In the genomic region with DNA sequence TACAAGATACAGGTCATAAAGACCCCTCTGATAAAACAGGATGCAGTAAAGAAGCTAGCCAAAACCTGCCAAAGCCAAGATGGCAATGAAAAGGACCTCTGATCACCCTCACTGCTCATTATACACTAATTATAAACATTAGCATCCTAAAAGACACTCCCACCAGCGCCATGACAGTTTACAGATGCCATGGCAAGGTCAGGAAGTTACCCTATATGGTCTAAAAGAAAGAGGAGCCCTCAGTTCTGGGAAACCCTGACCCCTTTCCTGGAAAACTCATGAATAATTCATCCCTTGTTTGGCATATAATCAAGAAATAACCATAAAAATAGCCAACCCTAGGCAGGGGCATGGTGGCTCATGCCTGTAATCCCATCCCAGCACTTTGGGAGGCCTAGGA, we compare ENCODE assay signal across 33 cellular contexts. TPM values are rescaled to one million over a fixed set of nuclear protein-coding genes. Genes with fewer than 3 reads are reported as not detected.
"Had no signal": no experiment of that assay in that cellular context is flagged by ENCODE, and none has a peak within 500 bp of the region (broad histone marks: within the 10 kb centered on the region; RNA-seq: fewer than 3 reads in every experiment).

No MANE protein-coding gene starts in this region.

- H3K4me3 Mint-ChIP-seq: activated CD4-positive, alpha-beta memory T cell treated with anti-CD3 and anti-CD28 coated beads, Interleukin-2, amount 10 ng/mL, durations not matched to agents 7 days and 5 days; activated CD8-positive, alpha-beta memory T cell treated with anti-CD3 and anti-CD28 coated beads, Interleukin-2, amount 10 ng/mL, durations not matched to agents 7 days and 5 days; activated naive CD8-positive, alpha-beta T cell treated with anti-CD3 and anti-CD28 coated beads for 36 hours had no signal

- H3K9ac ChIP-seq: KMS-11 had no signal

- H3K9me3 ChIP-seq: SJCRH30 had no signal

- H3K4me1 ChIP-seq: breast epithelium, SJCRH30 had no signal

- H3K27ac ChIP-seq: breast epithelium, KMS-11, SJCRH30, SK-N-MC, WERI-Rb-1 had no signal

- H3K36me3 Mint-ChIP-seq: activated naive CD8-positive, alpha-beta T cell treated with anti-CD3 and anti-CD28 coated beads for 36 hours had no signal

- H3K36me3 ChIP-seq: breast epithelium, SJCRH30, WERI-Rb-1 had no signal

- H3K27me3 Mint-ChIP-seq: activated CD8-positive, alpha-beta memory T cell treated with anti-CD3 and anti-CD28 coated beads, Interleukin-2, amount 10 ng/mL, durations not matched to agents 7 days and 5 days; activated naive CD8-positive, alpha-beta T cell treated with anti-CD3 and anti-CD28 coated beads for 36 hours had no signal

- DNase-seq: activated CD4-positive, alpha-beta memory T cell treated with anti-CD3 and anti-CD28 coated beads, Interleukin-2, amount 10 ng/mL, durations not matched to agents 7 days and 5 days; activated CD4-positive, alpha-beta T cell treated with anti-CD3 and anti-CD28 coated beads for 1 hour; activated CD4-positive, alpha-beta T cell treated with anti-CD3 and anti-CD28 coated beads for 48 hours; activated CD4-positive, CD25-positive, alpha-beta regulatory T cell; activated CD8-positive, alpha-beta memory T cell treated with anti-CD3 and anti-CD28 coated beads for 24 hours; activated CD8-positive, alpha-beta memory T cell treated with anti-CD3 and anti-CD28 coated beads, Interleukin-2, amount 10 ng/mL, durations not matched to agents 7 days and 5 days; activated CD8-positive, alpha-beta memory T cell treated with anti-CD3 and anti-CD28 coated beads, Interleukin-2, amount 50 U/mL, for 48 hours; activated effector memory CD4-positive, alpha-beta T cell treated with Interleukin-2 at 50 U/mL for 16 hours; activated naive CD4-positive, alpha-beta T cell treated with anti-CD3 and anti-CD28 coated beads, Interleukin-2, amount 50 U/mL, for 16 hours; activated naive CD8-positive, alpha-beta T cell treated with anti-CD3 and anti-CD28 coated beads for 36 hours; activated T-cell treated with anti-CD3 and anti-CD28 coated beads, Interleukin-2, amount 50 U/mL, for 48 hours; amniotic stem cell; aorta; NCI-H1105; NCI-H1417 treated with DMSO at 0.1 percent for 48 hours; NCI-H187 treated with DMSO at 0.1 percent for 48 hours; NCI-H2081; NCI-H226; NCI-H446 treated with DMSO at 0.1 percent for 48 hours; NCI-H524; SHP77; SJCRH30; T1000; WERI-Rb-1 had no signal

- H3K4me3 ChIP-seq: breast epithelium, SJCRH30, SK-N-MC had no signal

- H3K4me1 Mint-ChIP-seq: activated CD8-positive, alpha-beta memory T cell treated with anti-CD3 and anti-CD28 coated beads, Interleukin-2, amount 10 ng/mL, durations not matched to agents 7 days and 5 days; activated naive CD8-positive, alpha-beta T cell treated with anti-CD3 and anti-CD28 coated beads for 36 hours had no signal

- H3K27ac Mint-ChIP-seq: activated CD4-positive, alpha-beta memory T cell treated with anti-CD3 and anti-CD28 coated beads, Interleukin-2, amount 10 ng/mL, durations not matched to agents 7 days and 5 days; activated CD8-positive, alpha-beta memory T cell treated with anti-CD3 and anti-CD28 coated beads, Interleukin-2, amount 10 ng/mL, durations not matched to agents 7 days and 5 days; activated naive CD8-positive, alpha-beta T cell treated with anti-CD3 and anti-CD28 coated beads for 36 hours had no signal

- H3K27me3 ChIP-seq: breast epithelium, SJCRH30 had no signal

RNA-seq across cellular contexts. Expression of gene B3GNT6, which starts 19.8 kb away (rescaled TPM):
- total RNA-seq: activated CD4-positive, alpha-beta memory T cell treated with anti-CD3 and anti-CD28 coated beads, Interleukin-2, amount 10 ng/mL, durations not matched to agents 7 days and 5 days; activated CD8-positive, alpha-beta memory T cell treated with anti-CD3 and anti-CD28 coated beads, Interleukin-2, amount 10 ng/mL, durations not matched to agents 7 days and 5 days; activated naive CD8-positive, alpha-beta T cell treated with anti-CD3 and anti-CD28 coated beads for 36 hours; aorta; cardiac septum; M059J; OCI-LY7; RPMI7951; SJCRH30; T-helper 1 cell treated with Interleukin-12 subunit alpha and Interleukin-12 subunit beta and Interleukin-4 antibody, amounts not matched to agents 30 ng/mL and 1 ng/mL, for 36 hours; T-helper 2 cell treated with Interferon-gamma antibody and Interleukin-4, amounts not matched to agents 100 ng/mL and 5 ng/mL, for 36 hours had no signal
- polyA plus RNA-seq: aorta had no signal

RNA-seq across cellular contexts. Expression of gene OMP, which starts 48.6 kb away (rescaled TPM):
- total RNA-seq: activated CD4-positive, alpha-beta memory T cell treated with anti-CD3 and anti-CD28 coated beads, Interleukin-2, amount 10 ng/mL, durations not matched to agents 7 days and 5 days; activated CD8-positive, alpha-beta memory T cell treated with anti-CD3 and anti-CD28 coated beads, Interleukin-2, amount 10 ng/mL, durations not matched to agents 7 days and 5 days; activated naive CD8-positive, alpha-beta T cell treated with anti-CD3 and anti-CD28 coated beads for 36 hours; breast epithelium; cardiac septum; M059J; OCI-LY7; RPMI7951; T-helper 1 cell treated with Interleukin-12 subunit alpha and Interleukin-12 subunit beta and Interleukin-4 antibody, amounts not matched to agents 30 ng/mL and 1 ng/mL, for 36 hours; T-helper 2 cell treated with Interferon-gamma antibody and Interleukin-4, amounts not matched to agents 100 ng/mL and 5 ng/mL, for 36 hours had no signal
- polyA plus RNA-seq: aorta had no signal
